In the genomic region with DNA sequence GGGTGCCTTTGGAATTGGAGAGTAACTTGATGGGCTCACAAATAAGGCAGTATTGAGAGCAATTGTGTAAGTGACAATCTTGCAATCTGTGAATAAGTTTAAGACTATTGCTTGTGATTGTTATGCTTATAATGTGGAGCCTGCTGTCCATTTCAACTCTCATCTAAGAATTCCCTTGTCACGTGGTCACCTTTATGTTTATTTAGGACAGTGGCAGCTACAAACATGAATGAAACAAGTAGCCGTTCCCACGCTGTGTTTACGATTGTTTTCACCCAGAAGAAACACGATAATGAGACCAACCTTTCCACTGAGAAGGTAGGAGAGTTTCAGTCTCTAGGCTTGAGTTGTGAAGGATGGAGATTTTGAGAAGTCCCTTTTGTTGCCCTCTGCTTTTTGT, we compare ENCODE assay signal across 16 cellular contexts.
"Had no signal": no experiment of that assay in that cellular context is flagged by ENCODE, and none has a peak within 500 bp of the region (broad histone marks: within the 10 kb centered on the region; RNA-seq: fewer than 3 reads in every experiment).

No MANE protein-coding gene starts in this region.

- H3K27ac ChIP-seq: foreskin keratinocyte, left lung, lower lobe of right lung, sigmoid colon had no signal

- H3K4me3 ChIP-seq: left lung, lower lobe of right lung, sigmoid colon had no signal

- H3K36me3 Mint-ChIP-seq: naive B cell had no signal

- H3K9me3 Mint-ChIP-seq: dendritic cell treated with granulocyte-macrophage colony-stimulating factor and Interleukin-4, amounts not matched to agents 40 ng/mL and 50 ng/mL, for 4 days; effector memory CD8-positive, alpha-beta T cell; memory B cell; naive B cell; nephron had no signal

- H3K27me3 ChIP-seq: foreskin keratinocyte, left lung, sigmoid colon had no signal

- H3K4me1 Mint-ChIP-seq: nephron had no signal

- ATAC-seq: effector memory CD8-positive, alpha-beta T cell; foreskin keratinocyte; left lung; lower lobe of right lung had no signal

- H3K4me3 Mint-ChIP-seq: dendritic cell treated with granulocyte-macrophage colony-stimulating factor and Interleukin-4, amounts not matched to agents 40 ng/mL and 50 ng/mL, for 4 days; effector memory CD8-positive, alpha-beta T cell; memory B cell; naive B cell; nephron had no signal

- H3K27me3 Mint-ChIP-seq: dendritic cell treated with granulocyte-macrophage colony-stimulating factor and Interleukin-4, amounts not matched to agents 40 ng/mL and 50 ng/mL, for 4 days; effector memory CD8-positive, alpha-beta T cell; memory B cell; naive B cell had no signal

- H3K27ac Mint-ChIP-seq: dendritic cell treated with granulocyte-macrophage colony-stimulating factor and Interleukin-4, amounts not matched to agents 40 ng/mL and 50 ng/mL, for 4 days; memory B cell; nephron had no signal

- DNase-seq: effector memory CD8-positive, alpha-beta T cell; foreskin keratinocyte; hippocampal formation; kidney glomerular epithelial cell; left lung; lower lobe of right lung; naive B cell; sigmoid colon; small intestine; stimulated activated CD4-positive, alpha-beta T cell treated with anti-CD3 and anti-CD28 coated beads, Interleukin-12 subunit alpha, Interleukin-12 subunit beta, amount 100 ng/mL, for 4 hours; stimulated activated CD4-positive, alpha-beta T cell treated with anti-CD3 and anti-CD28 coated beads, Interleukin-2, amount 100 ng/mL, for 48 hours; stimulated activated naive CD4-positive, alpha-beta T cell treated with Interleukin-2 at 50 U/mL for 16 hours; trophoblast cell had no signal

- H3K4me1 ChIP-seq: foreskin keratinocyte had no signal

- H3K9me3 ChIP-seq: left lung, lower lobe of right lung, sigmoid colon had no signal
